19 cellular contexts compared by ENCODE assay signal in the genomic region with DNA sequence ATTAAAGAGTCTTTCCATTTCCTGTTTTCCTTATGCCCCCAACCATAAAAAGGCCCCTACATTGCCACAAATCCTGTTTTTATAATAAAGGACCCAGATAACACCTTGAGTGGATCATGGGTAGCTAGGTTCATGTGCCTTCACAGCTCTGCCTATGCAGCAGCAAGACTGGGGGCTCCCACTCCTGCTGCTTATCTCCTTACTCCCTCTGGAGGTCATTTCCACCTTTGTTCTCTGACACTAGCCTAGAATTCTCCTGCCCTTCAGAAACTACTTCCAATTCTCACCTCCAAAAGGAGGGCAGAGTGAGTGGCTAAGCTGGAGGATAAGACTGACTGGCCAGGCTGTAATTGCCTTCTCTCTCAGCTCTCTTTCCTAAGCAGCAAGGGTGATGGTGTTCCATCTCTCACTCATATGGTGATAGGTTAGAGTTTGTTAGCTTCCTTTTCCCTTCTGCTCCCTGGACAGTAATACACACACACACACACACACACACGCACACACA. TPM values are rescaled to one million over a fixed set of nuclear protein-coding genes. Genes with fewer than 3 reads are reported as not detected.
DNase-seq lines count a peak whose midpoint lies in the region; ATAC-seq and TF ChIP-seq lines count a peak whose summit lies in the region.
"Had no signal": no experiment of that assay in that cellular context is flagged by ENCODE, and none has a peak within 500 bp of the region (broad histone marks: within the 10 kb centered on the region; RNA-seq: fewer than 3 reads in every experiment).

No MANE protein-coding gene starts in this region.

- H3K4me1 Mint-ChIP-seq in neural crest cell = peaks cover 9% of the 10 kb centered on the region

- ATAC-seq in SK-N-SH treated with all-trans-retinoic acid at 6 μM for 48 hours (0 out of 3 replicates have a peak, but pooled peaks have one; percentile 33), RWPE2 (ENCODE audit: low read depth) (no peak), HG03175 (IDR thresholded peaks at IDR 0.05; ENCODE audit: unreplicated experiment) (no peak)
- ATAC-seq: heart right ventricle; stimulated activated naive CD8-positive, alpha-beta T cell treated with anti-CD3 and anti-CD28 coated beads, Interleukin-15, Interleukin-2, amounts not matched to agents 100 U/mL and 50 U/mL, for 24 hours had no signal

- H3K36me3 ChIP-seq in SK-N-SH (replicated peaks in 1 of 2; ENCODE audit: control insufficient read depth in 1 of 2, insufficient read depth in 2 of 2, low read length in 1 of 2) (peaks cover 13 to 33% of the 10 kb centered on the region in 2 experiments), RWPE2 (ENCODE audit: low read depth) (peaks cover 39% of the 10 kb centered on the region)

- H3K4me3 ChIP-seq in SK-N-SH (ENCODE audit: low read depth in 2 of 2, low read length in 1 of 2) (no peak overlapping the region), RWPE2 (ENCODE audit: severe bottlenecking) (no peak overlapping the region)
- H3K4me3 ChIP-seq: ascending aorta, heart right ventricle, SK-N-MC had no signal

- TF ChIP-seq CTCF in SK-N-SH (IDR thresholded peaks at IDR 0.05) (no peak), RWPE2 (IDR thresholded peaks at IDR 0.05; ENCODE audit: poor library complexity, severe bottlenecking) (peak; percentile 5), neural crest cell (conservative IDR thresholded peaks at IDR 0.05) (no peak)

- no peak for TF ChIP-seq EP300 in SK-N-SH (IDR thresholded peaks at IDR 0.05; ENCODE audit: borderline replicate concordance in 1 of 2, low read depth in 1 of 2, low read length in 1 of 2)

- H3K4me3 Mint-ChIP-seq in neural crest cell = no peak overlapping the region
- H3K4me3 Mint-ChIP-seq: dendritic cell treated with granulocyte-macrophage colony-stimulating factor and Interleukin-4, amounts not matched to agents 40 ng/mL and 50 ng/mL, for 4 days; mesothelial cell of epicardium; type B pancreatic cell had no signal

- H4K20me1 ChIP-seq in SK-N-SH (ENCODE audit: insufficient read depth) = no peaks in the 10 kb centered on the region

- H3K4me2 ChIP-seq in SK-N-SH = no peak overlapping the region

- no peak for TF ChIP-seq RAD21 in SK-N-SH (IDR thresholded peaks at IDR 0.05; ENCODE audit: low read length)

- H3K9me3 ChIP-seq in SK-N-SH (no peaks in the 10 kb centered on the region), RWPE2 (ENCODE audit: severe bottlenecking) (no peaks in the 10 kb centered on the region)
- H3K9me3 ChIP-seq: ascending aorta, heart right ventricle had no signal

- POLR2A ChIA-PET in SK-N-SH (lab: Yijun Ruan, JAX) = interaction anchor here (1.1 kb wide), 1 partner anchor 9 kb away, joined by 3 read pairs; no protein-coding TSS in a partner anchor

- H3K9me2 ChIP-seq in SK-N-SH = no peaks in the 10 kb centered on the region

- H3K27me3 Mint-ChIP-seq in neural crest cell (ENCODE audit: low read depth) = no peaks in the 10 kb centered on the region
- H3K27me3 Mint-ChIP-seq: dendritic cell treated with granulocyte-macrophage colony-stimulating factor and Interleukin-4, amounts not matched to agents 40 ng/mL and 50 ng/mL, for 4 days; type B pancreatic cell had no signal

- peak overlapping the region; percentile 21 for H3K27ac Mint-ChIP-seq in neural crest cell (ENCODE audit: unreplicated experiment)
- H3K27ac Mint-ChIP-seq: dendritic cell treated with granulocyte-macrophage colony-stimulating factor and Interleukin-4, amounts not matched to agents 40 ng/mL and 50 ng/mL, for 4 days; mesothelial cell of epicardium; type B pancreatic cell had no signal

- no peak overlapping the region for H3K27ac ChIP-seq in SK-N-SH (ENCODE audit: low read depth in 2 of 2, low read length in 1 of 2)
- no peak overlapping the region for H3K27ac ChIP-seq in RWPE2 (ENCODE audit: poor library complexity, severe bottlenecking)
- H3K27ac ChIP-seq: ascending aorta, SK-N-MC had no signal

- DNase-seq in SK-N-SH (no peak), RWPE2 (ENCODE audit: low spot score) (no peak), dermis blood vessel endothelial cell (peak; percentile 24), neural crest cell (ENCODE audit: low read depth, low spot score) (no peak), NCI-H187 (lab: John Stamatoyannopoulos, UW) (no peak)
- no peak for DNase-seq in activated effector memory CD4-positive, alpha-beta T cell treated with Interleukin-2 at 50 U/mL for 16 hours
- DNase-seq: activated effector memory CD4-positive, alpha-beta T cell treated with anti-CD3 and anti-CD28 coated beads, Interleukin-2, amount 50 U/mL, for 16 hours; heart right ventricle; kidney; NCI-H345; small intestine; stimulated activated naive CD8-positive, alpha-beta T cell treated with anti-CD3 and anti-CD28 coated beads, Interleukin-15, Interleukin-2, amounts not matched to agents 100 U/mL and 50 U/mL, for 24 hours had no signal

- CTCF ChIA-PET in SK-N-SH (lab: Yijun Ruan, JAX) = interaction anchor here (0.6 to 3.5 kb wide), 12 partner anchors 10 to 750 kb away, joined by 3 to 18 read pairs (median 4); partner anchors contain the start of gene INHBE

- H3K36me3 Mint-ChIP-seq in neural crest cell (ENCODE audit: low read depth) = peaks cover 21% of the 10 kb centered on the region

- 88% methylated on average over 1 of the region's 1 CpG for WGBS in SK-N-SH (ENCODE audit: low lambda C conversion rate)

- H2AFZ ChIP-seq in SK-N-SH (ENCODE audit: low read depth) = no peak overlapping the region

- H3K9me3 Mint-ChIP-seq in neural crest cell = no peaks in the 10 kb centered on the region
- H3K9me3 Mint-ChIP-seq: dendritic cell treated with granulocyte-macrophage colony-stimulating factor and Interleukin-4, amounts not matched to agents 40 ng/mL and 50 ng/mL, for 4 days; mesothelial cell of epicardium; type B pancreatic cell had no signal

- H3K4me1 ChIP-seq in SK-N-SH (ENCODE audit: control insufficient read depth in 1 of 2, insufficient read depth in 2 of 2, low read depth in 1 of 2, low read length in 1 of 2) (peaks cover 7 to 12% of the 10 kb centered on the region in 2 experiments; a peak in 2 of 4 replicates), RWPE2 (ENCODE audit: insufficient read depth, poor library complexity, severe bottlenecking) (no peaks in the 10 kb centered on the region)
- H3K4me1 ChIP-seq: ascending aorta had no signal

- no peak overlapping the region for H3K9ac ChIP-seq in SK-N-SH

- no peaks in the 10 kb centered on the region for H3K27me3 ChIP-seq in SK-N-SH (ENCODE audit: insufficient read depth)
- H3K27me3 ChIP-seq in RWPE2 (ENCODE audit: insufficient read depth, poor library complexity, severe bottlenecking) = no peaks in the 10 kb centered on the region
- H3K27me3 ChIP-seq: ascending aorta, heart right ventricle had no signal

- peaks cover 5% of the 10 kb centered on the region for H3F3A ChIP-seq in SK-N-SH (replicated peaks; ENCODE audit: insufficient read depth)

- no peaks in the 10 kb centered on the region for H3K79me2 ChIP-seq in SK-N-SH (ENCODE audit: insufficient read depth)

TF ChIP-seq in SK-N-SH treated with all-trans-retinoic acid at 6 μM for 48 hours, 23 proteins besides CTCF, POLR2A, EP300 and RAD21 (continues in another document):
- no peak for TF ChIP-seq PPARA (CRISPR knock-in tag; IDR thresholded peaks at IDR 0.05; ENCODE audit: borderline replicate concordance)
- no peak for TF ChIP-seq ZNF70 (CRISPR knock-in tag; IDR thresholded peaks at IDR 0.05)

TF ChIP-seq in SK-N-SH, 30 proteins besides CTCF, POLR2A, EP300 and RAD21 (continues in another document):
- TF ChIP-seq TEAD4 (IDR thresholded peaks at IDR 0.05; ENCODE audit: borderline replicate concordance, insufficient read depth) (no peak), NRF1 (IDR thresholded peaks at IDR 0.05; ENCODE audit: low read depth, low read length) (no peak), YY1 (IDR thresholded peaks at IDR 0.05; ENCODE audit: low read depth) (no peak), USF1 (IDR thresholded peaks at IDR 0.05; ENCODE audit: borderline replicate concordance, low read depth) (no peak), SMC3 (IDR thresholded peaks at IDR 0.05; ENCODE audit: low read depth, low read length) (no peak)
- TF ChIP-seq, protein P1, sequence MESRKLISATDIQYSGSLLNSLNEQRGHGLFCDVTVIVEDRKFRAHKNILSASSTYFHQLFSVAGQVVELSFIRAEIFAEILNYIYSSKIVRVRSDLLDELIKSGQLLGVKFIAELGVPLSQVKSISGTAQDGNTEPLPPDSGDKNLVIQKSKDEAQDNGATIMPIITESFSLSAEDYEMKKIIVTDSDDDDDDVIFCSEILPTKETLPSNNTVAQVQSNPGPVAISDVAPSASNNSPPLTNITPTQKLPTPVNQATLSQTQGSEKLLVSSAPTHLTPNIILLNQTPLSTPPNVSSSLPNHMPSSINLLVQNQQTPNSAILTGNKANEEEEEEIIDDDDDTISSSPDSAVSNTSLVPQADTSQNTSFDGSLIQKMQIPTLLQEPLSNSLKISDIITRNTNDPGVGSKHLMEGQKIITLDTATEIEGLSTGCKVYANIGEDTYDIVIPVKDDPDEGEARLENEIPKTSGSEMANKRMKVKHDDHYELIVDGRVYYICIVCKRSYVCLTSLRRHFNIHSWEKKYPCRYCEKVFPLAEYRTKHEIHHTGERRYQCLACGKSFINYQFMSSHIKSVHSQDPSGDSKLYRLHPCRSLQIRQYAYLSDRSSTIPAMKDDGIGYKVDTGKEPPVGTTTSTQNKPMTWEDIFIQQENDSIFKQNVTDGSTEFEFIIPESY (IDR thresholded peaks at IDR 0.05; ENCODE audit: borderline replicate concordance, low read depth) = no peak

RNA-seq across cellular contexts. Expression of gene STAC3, which starts 20.0 kb away (rescaled TPM):
- 0.63 and 0.76 TPM in 2 replicates for polyA plus RNA-seq in SK-N-SH (2012; rRNA removed)
- 0.38 and 0.51 TPM in 2 replicates for polyA plus RNA-seq in SK-N-SH (2012; cell fraction: cytosol; rRNA removed)
- 5.4 and 7.1 TPM in 2 replicates for polyA plus RNA-seq in SK-N-SH (2012; cell fraction: nucleus; rRNA removed)
- total RNA-seq in dermis blood vessel endothelial cell (0.65 TPM in 1 of 2 replicates, not detected in the other), neural crest cell (3.8 and 4.1 TPM in 2 replicates)
- total RNA-seq: ascending aorta had no signal

RNA-seq across cellular contexts. Expression of gene SHMT2, which starts 41.5 kb away (rescaled TPM):
- 181 and 204 TPM in 2 replicates for polyA plus RNA-seq in SK-N-SH (2012; rRNA removed)
- polyA plus RNA-seq in SK-N-SH (2012; cell fraction: cytosol; rRNA removed) = 86.1 and 133 TPM in 2 replicates
- polyA plus RNA-seq in SK-N-SH (2012; cell fraction: nucleus; rRNA removed) = 206 and 207 TPM in 2 replicates
- total RNA-seq in dermis blood vessel endothelial cell = 140 and 291 TPM in 2 replicates
- total RNA-seq in neural crest cell = 225 and 230 TPM in 2 replicates

RNA-seq across cellular contexts. Expression of gene NXPH4, which starts 54.4 kb away (rescaled TPM):
- polyA plus RNA-seq in SK-N-SH (2012; rRNA removed) = 0.18 and 0.31 TPM in 2 replicates
- 0.12 and 0.24 TPM in 2 replicates for polyA plus RNA-seq in SK-N-SH (2012; cell fraction: cytosol; rRNA removed)
- 0.25 and 0.45 TPM in 2 replicates for polyA plus RNA-seq in SK-N-SH (2012; cell fraction: nucleus; rRNA removed)
- total RNA-seq in dermis blood vessel endothelial cell (0.51 TPM in 1 of 2 replicates, not detected in the other), neural crest cell (0.71 and 0.91 TPM in 2 replicates)
- total RNA-seq: ascending aorta had no signal
